ENCODE assay signal across 8 cellular contexts in genomic region chr16:67966549-67967182, GRCh38. TPM values are rescaled to one million over a fixed set of nuclear protein-coding genes. Genes with fewer than 3 reads are reported as not detected.
A peak's percentile ranks its signal among the peaks of the same experiment; 100 is the strongest.
DNase-seq lines count a peak whose midpoint lies in the region; ATAC-seq and TF ChIP-seq lines count a peak whose summit lies in the region.

No MANE protein-coding gene starts in this region.

- no peaks in the 10 kb centered on the region for H3K9me3 Mint-ChIP-seq in activated naive CD4-positive, alpha-beta T cell treated with anti-CD3 and anti-CD28 coated beads, Interleukin-2, amount 50 U/mL, for 24 hours
- no peaks in the 10 kb centered on the region for H3K9me3 Mint-ChIP-seq in activated naive CD4-positive, alpha-beta T cell treated with anti-CD3 and anti-CD28 coated beads, Interleukin-2, amount 50 U/mL, for 72 hours
- H3K9me3 Mint-ChIP-seq in activated B cell treated with CpG ODN at 0.5 μM for 24 hours = no peaks in the 10 kb centered on the region
- H3K9me3 Mint-ChIP-seq in stimulated activated naive CD8-positive, alpha-beta T cell treated with anti-CD3 and anti-CD28 coated beads, Interleukin-15, amount 100 ng/mL, for 72 hours = no peaks in the 10 kb centered on the region

- CTCF ChIA-PET in activated B cell treated with CpG ODN at 0.5 μM for 24 hours (lab: Charles Lee) = interaction anchor here (0.6 to 1.8 kb wide), 2 partner anchors 74 kb away, joined by 3 to 5 read pairs; no protein-coding TSS in a partner anchor

- no peaks in the 10 kb centered on the region for H3K27me3 Mint-ChIP-seq in activated naive CD4-positive, alpha-beta T cell treated with anti-CD3 and anti-CD28 coated beads, Interleukin-2, amount 50 U/mL, for 24 hours
- no peaks in the 10 kb centered on the region for H3K27me3 Mint-ChIP-seq in activated B cell treated with CpG ODN at 0.5 μM for 24 hours
- H3K27me3 Mint-ChIP-seq in stimulated activated naive CD8-positive, alpha-beta T cell treated with anti-CD3 and anti-CD28 coated beads, Interleukin-15, amount 100 ng/mL, for 72 hours = no peaks in the 10 kb centered on the region

- peak overlapping the region; percentile 99 for H3K4me3 Mint-ChIP-seq in activated naive CD4-positive, alpha-beta T cell treated with anti-CD3 and anti-CD28 coated beads, Interleukin-2, amount 50 U/mL, for 24 hours
- H3K4me3 Mint-ChIP-seq in activated B cell treated with CpG ODN at 0.5 μM for 24 hours = peak overlapping the region; percentile 96
- peak overlapping the region; percentile 99 for H3K4me3 Mint-ChIP-seq in stimulated activated naive CD8-positive, alpha-beta T cell treated with anti-CD3 and anti-CD28 coated beads, Interleukin-15, amount 100 ng/mL, for 72 hours

- DNase-seq in activated naive CD4-positive, alpha-beta T cell treated with anti-CD3 and anti-CD28 coated beads, Interleukin-2, amount 50 U/mL, for 72 hours (ENCODE audit: low spot score in 2 of 2) = no peak
- DNase-seq in activated B cell treated with CpG ODN at 0.5 μM for 24 hours (no peak), hepatic stellate cell (ENCODE audit: low spot score) (peak; percentile 77)
- no peak for DNase-seq in stimulated activated naive CD8-positive, alpha-beta T cell treated with anti-CD3 and anti-CD28 coated beads, Interleukin-15, amount 100 ng/mL, for 72 hours

- no peaks in the 10 kb centered on the region for H3K36me3 Mint-ChIP-seq in activated naive CD4-positive, alpha-beta T cell treated with anti-CD3 and anti-CD28 coated beads, Interleukin-2, amount 50 U/mL, for 24 hours
- peaks cover 17 to 18% of the 10 kb centered on the region in 2 donors for H3K36me3 Mint-ChIP-seq in activated naive CD4-positive, alpha-beta T cell treated with anti-CD3 and anti-CD28 coated beads, Interleukin-2, amount 50 U/mL, for 72 hours
- H3K36me3 Mint-ChIP-seq in activated B cell treated with CpG ODN at 0.5 μM for 24 hours (ENCODE audit: low read depth) = peaks cover 13% of the 10 kb centered on the region

- TF ChIP-seq CTCF in activated B cell treated with CpG ODN at 0.5 μM for 24 hours (IDR thresholded peaks at IDR 0.05) = no peak

- intact Hi-C loops in activated B cell treated with CpG ODN at 0.5 μM for 24 hours (cut with micrococcal nuclease) = no loop called here

- H3K27ac Mint-ChIP-seq in activated naive CD4-positive, alpha-beta T cell treated with anti-CD3 and anti-CD28 coated beads, Interleukin-2, amount 50 U/mL, for 24 hours = no peak overlapping the region
- H3K27ac Mint-ChIP-seq in activated naive CD4-positive, alpha-beta T cell treated with anti-CD3 and anti-CD28 coated beads, Interleukin-2, amount 50 U/mL, for 72 hours = peak overlapping the region in 1 of 2 donors; percentile 86
- H3K27ac Mint-ChIP-seq in activated B cell treated with CpG ODN at 0.5 μM for 24 hours = no peak overlapping the region
- H3K27ac Mint-ChIP-seq in stimulated activated naive CD8-positive, alpha-beta T cell treated with anti-CD3 and anti-CD28 coated beads, Interleukin-15, amount 100 ng/mL, for 72 hours = no peak overlapping the region

- no peak for ATAC-seq in activated naive CD4-positive, alpha-beta T cell treated with anti-CD3 and anti-CD28 coated beads, Interleukin-2, amount 50 U/mL, for 72 hours
- no peak for ATAC-seq in activated B cell treated with CpG ODN at 0.5 μM for 24 hours (ENCODE audit: low read depth)
- ATAC-seq in stimulated activated naive CD8-positive, alpha-beta T cell treated with anti-CD3 and anti-CD28 coated beads, Interleukin-15, amount 100 ng/mL, for 72 hours = no peak
- ATAC-seq in HG03565 (IDR thresholded peaks at IDR 0.05; ENCODE audit: unreplicated experiment) = no peak
- ATAC-seq in GM19324 (IDR thresholded peaks at IDR 0.05; ENCODE audit: low FRiP score, unreplicated experiment) = no peak
- ATAC-seq in GM21717 (IDR thresholded peaks at IDR 0.05; ENCODE audit: unreplicated experiment) = no peak

- H3K4me1 Mint-ChIP-seq in activated naive CD4-positive, alpha-beta T cell treated with anti-CD3 and anti-CD28 coated beads, Interleukin-2, amount 50 U/mL, for 24 hours = peaks cover 26% of the 10 kb centered on the region
- peaks cover 28% of the 10 kb centered on the region for H3K4me1 Mint-ChIP-seq in activated B cell treated with CpG ODN at 0.5 μM for 24 hours
- peaks cover 32% of the 10 kb centered on the region for H3K4me1 Mint-ChIP-seq in stimulated activated naive CD8-positive, alpha-beta T cell treated with anti-CD3 and anti-CD28 coated beads, Interleukin-15, amount 100 ng/mL, for 72 hours

- POLR2A ChIA-PET in activated B cell treated with CpG ODN at 0.5 μM for 24 hours (lab: Charles Lee) = interaction anchor here (0.6 to 3.0 kb wide), 3 partner anchors 30 to 254 kb away, joined by 4 to 25 read pairs (median 4); partner anchors contain the start of gene PSMB10

RNA-seq across cellular contexts. Expression of gene SLC12A4, which starts 1.8 kb away (rescaled TPM):
- total RNA-seq in activated naive CD4-positive, alpha-beta T cell treated with anti-CD3 and anti-CD28 coated beads, Interleukin-2, amount 50 U/mL, for 72 hours = 10 to 100 TPM; 37.2 to 64.0 TPM
- 24.6 and 37.9 TPM in 2 replicates for total RNA-seq in activated B cell treated with CpG ODN at 0.5 μM for 24 hours

RNA-seq across cellular contexts. Expression of gene DPEP3, which starts 13.6 kb away (rescaled TPM):
- total RNA-seq in activated naive CD4-positive, alpha-beta T cell treated with anti-CD3 and anti-CD28 coated beads, Interleukin-2, amount 50 U/mL, for 72 hours = under 1 TPM; 0.19 to 0.23 TPM
- 0.29 and 0.38 TPM in 2 replicates for total RNA-seq in activated B cell treated with CpG ODN at 0.5 μM for 24 hours

RNA-seq across cellular contexts. Expression of gene LCAT, which starts 22.7 kb away (rescaled TPM):
- total RNA-seq in activated naive CD4-positive, alpha-beta T cell treated with anti-CD3 and anti-CD28 coated beads, Interleukin-2, amount 50 U/mL, for 72 hours = 10 to 100 TPM; 15.7 to 32.5 TPM
- 15.8 and 17.0 TPM in 2 replicates for total RNA-seq in activated B cell treated with CpG ODN at 0.5 μM for 24 hours

RNA-seq across cellular contexts. Expression of gene PSMB10, which starts 30.0 kb away (rescaled TPM):
- total RNA-seq in activated naive CD4-positive, alpha-beta T cell treated with anti-CD3 and anti-CD28 coated beads, Interleukin-2, amount 50 U/mL, for 72 hours = 100 to 1,000 TPM; 156 to 215 TPM
- total RNA-seq in activated B cell treated with CpG ODN at 0.5 μM for 24 hours = 202 and 232 TPM in 2 replicates

RNA-seq across cellular contexts. Expression of gene DPEP2, which starts 32.6 kb away (rescaled TPM):
- total RNA-seq in activated naive CD4-positive, alpha-beta T cell treated with anti-CD3 and anti-CD28 coated beads, Interleukin-2, amount 50 U/mL, for 72 hours = 1 to 10 TPM; 2.5 to 6.3 TPM
- 10.5 and 13.8 TPM in 2 replicates for total RNA-seq in activated B cell treated with CpG ODN at 0.5 μM for 24 hours
